Comparison of ENCODE assay signal across 11 cellular contexts in the genomic region with DNA sequence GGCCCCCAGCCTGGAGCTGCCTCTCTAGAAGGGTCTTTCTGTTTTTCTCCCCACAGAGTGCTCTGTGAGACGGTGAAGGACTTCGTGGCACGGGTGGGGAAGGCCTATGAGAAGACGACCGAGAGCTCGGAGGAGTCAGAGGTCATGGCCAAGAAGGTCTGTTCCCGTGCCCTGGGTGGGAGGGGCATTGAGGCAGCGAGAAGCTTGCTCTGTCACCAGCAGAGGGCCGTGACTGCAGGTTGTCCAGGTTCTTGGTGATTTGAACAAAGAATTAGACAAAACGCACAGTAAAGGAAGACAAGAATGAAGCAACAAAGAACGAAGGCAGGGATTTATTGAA.
DNase-seq lines count a peak whose midpoint lies in the region; ATAC-seq and TF ChIP-seq lines count a peak whose summit lies in the region.
"Had no signal": no experiment of that assay in that cellular context is flagged by ENCODE, and none has a peak within 500 bp of the region (broad histone marks: within the 10 kb centered on the region; RNA-seq: fewer than 3 reads in every experiment).

No MANE protein-coding gene starts in this region.

- no peaks in the 10 kb centered on the region for H3K9me2 ChIP-seq in OCI-LY1 (ENCODE audit: low read depth, low read length)

- H3K9me3 ChIP-seq in cardiac muscle cell (ENCODE audit: low read depth) (no peaks in the 10 kb centered on the region), OCI-LY1 (ENCODE audit: low read length) (no peaks in the 10 kb centered on the region), testis (no peaks in the 10 kb centered on the region)
- H3K9me3 ChIP-seq: left lung had no signal

- no peaks in the 10 kb centered on the region for H4K20me1 ChIP-seq in OCI-LY1 (ENCODE audit: insufficient read depth, low read length)

- no peaks in the 10 kb centered on the region for H3K9me3 Mint-ChIP-seq in activated T-cell treated with anti-CD3 and anti-CD28 coated beads, Interleukin-2, amount 50 U/mL, for 4 hours
- H3K9me3 Mint-ChIP-seq: dendritic cell treated with granulocyte-macrophage colony-stimulating factor and Interleukin-4, amounts not matched to agents 40 ng/mL and 50 ng/mL, for 4 days had no signal

- no peak overlapping the region for H3K4me3 ChIP-seq in cardiac muscle cell
- no peak overlapping the region for H3K4me3 ChIP-seq in OCI-LY1 (ENCODE audit: low read depth, low read length, poor library complexity, severe bottlenecking)
- no peak overlapping the region for H3K4me3 ChIP-seq in fibroblast of mammary gland (ENCODE audit: control insufficient read depth, low read depth, low read length)
- no peak overlapping the region for H3K4me3 ChIP-seq in testis
- H3K4me3 ChIP-seq: left lung had no signal

- H3K4me1 ChIP-seq in cardiac muscle cell (ENCODE audit: low read depth): no peaks in the 10 kb centered on the region
- peaks cover 4% of the 10 kb centered on the region for H3K4me1 ChIP-seq in OCI-LY1 (ENCODE audit: insufficient read depth, low read length, severe bottlenecking)
- H3K4me1 ChIP-seq in testis: peaks cover 14% of the 10 kb centered on the region
- H3K4me1 ChIP-seq: left lung had no signal

- peak; percentile 10 to 26 for DNase-seq in cardiac muscle cell (ENCODE audit: low read depth in 1 of 2, low spot score in 1 of 2)
- DNase-seq in Right ventricle myocardium inferior (ENCODE audit: missing footprints): no peak
- DNase-seq in fibroblast of mammary gland (ENCODE audit: low read depth): no peak
- DNase-seq in testis: peak; percentile 61
- DNase-seq in SW 1271 (lab: John Stamatoyannopoulos, UW): no peak
- DNase-seq in NCI-H510A (lab: John Stamatoyannopoulos, UW): no peak
- no peak for DNase-seq in activated T-cell treated with anti-CD3 and anti-CD28 coated beads, Interleukin-2, amount 50 U/mL, for 4 hours
- DNase-seq: activated CD4-positive, alpha-beta T cell treated with anti-CD3 and anti-CD28 coated beads, Interleukin-2, amount 50 U/mL, for 4 hours had no signal

- ATAC-seq in Right ventricle myocardium inferior: no peak
- no peak for ATAC-seq in activated T-cell treated with anti-CD3 and anti-CD28 coated beads, Interleukin-2, amount 50 U/mL, for 4 hours

- peaks cover 28% of the 10 kb centered on the region for H3K36me3 Mint-ChIP-seq in activated T-cell treated with anti-CD3 and anti-CD28 coated beads, Interleukin-2, amount 50 U/mL, for 4 hours (ENCODE audit: insufficient read depth)

- H3K27me3 Mint-ChIP-seq in activated T-cell treated with anti-CD3 and anti-CD28 coated beads, Interleukin-2, amount 50 U/mL, for 4 hours (ENCODE audit: low read depth): no peaks in the 10 kb centered on the region
- H3K27me3 Mint-ChIP-seq: dendritic cell treated with granulocyte-macrophage colony-stimulating factor and Interleukin-4, amounts not matched to agents 40 ng/mL and 50 ng/mL, for 4 days had no signal

- H2AFZ ChIP-seq in OCI-LY1 (ENCODE audit: low read length): no peak overlapping the region

- no peak for TF ChIP-seq POLR2A in testis (IDR thresholded peaks at IDR 0.05)

- peaks cover 4% of the 10 kb centered on the region for H3K4me1 Mint-ChIP-seq in activated T-cell treated with anti-CD3 and anti-CD28 coated beads, Interleukin-2, amount 50 U/mL, for 4 hours (ENCODE audit: low read depth)

- 41 to 45% methylated on average over 11 of the region's 11 CpGs for WGBS in testis, 2 donors

- H3F3A ChIP-seq in OCI-LY1 (ENCODE audit: insufficient read depth, low read length): no peaks in the 10 kb centered on the region

- H3K79me2 ChIP-seq in OCI-LY1 (ENCODE audit: insufficient read depth, low read length): no peaks in the 10 kb centered on the region

- peak; percentile 23 for TF ChIP-seq CTCF in cardiac muscle cell (IDR thresholded peaks at IDR 0.05; ENCODE audit: low read depth, low read length)
- peak; percentile 51 for TF ChIP-seq CTCF in OCI-LY1 (IDR thresholded peaks at IDR 0.05; ENCODE audit: low read length)
- TF ChIP-seq CTCF in fibroblast of mammary gland (conservative IDR thresholded peaks at IDR 0.05; ENCODE audit: control insufficient read depth, insufficient read depth, low read depth, low read length): peak; percentile 5
- peak in 1 of 3 experiments; percentile 33 for TF ChIP-seq CTCF in testis (IDR thresholded peaks at IDR 0.05)

- peaks cover 16% of the 10 kb centered on the region for H3K36me3 ChIP-seq in cardiac muscle cell
- peaks cover 9% of the 10 kb centered on the region; the same call in 1 of the 2 replicates for H3K36me3 ChIP-seq in OCI-LY1 (ENCODE audit: insufficient read depth, low read length)
- H3K36me3 ChIP-seq in testis (ENCODE audit: low read depth, missing control alignments): no peaks in the 10 kb centered on the region

- intact Hi-C loops in Right ventricle myocardium inferior (cut with DNase I): no loop called here
- intact Hi-C loops in testis (cut with DNase I; ENCODE audit: low total_unique reads): no loop called here

- H3K27me3 ChIP-seq in cardiac muscle cell: no peaks in the 10 kb centered on the region
- H3K27me3 ChIP-seq in OCI-LY1 (ENCODE audit: insufficient read depth, low read length): no peaks in the 10 kb centered on the region
- no peaks in the 10 kb centered on the region for H3K27me3 ChIP-seq in testis
- H3K27me3 ChIP-seq: left lung had no signal

- no peak overlapping the region for H3K4me3 Mint-ChIP-seq in activated T-cell treated with anti-CD3 and anti-CD28 coated beads, Interleukin-2, amount 50 U/mL, for 4 hours
- H3K4me3 Mint-ChIP-seq: dendritic cell treated with granulocyte-macrophage colony-stimulating factor and Interleukin-4, amounts not matched to agents 40 ng/mL and 50 ng/mL, for 4 days had no signal

- no peak overlapping the region for H3K4me2 ChIP-seq in OCI-LY1 (ENCODE audit: low read length)

- no peak overlapping the region for H3K9ac ChIP-seq in OCI-LY1 (ENCODE audit: low read length)

- H3K27ac ChIP-seq in cardiac muscle cell: no peak overlapping the region
- no peak overlapping the region for H3K27ac ChIP-seq in OCI-LY1 (ENCODE audit: low read depth, low read length, poor library complexity, severe bottlenecking)
- H3K27ac ChIP-seq in testis: peak overlapping the region; percentile 42 to 66
- H3K27ac ChIP-seq: left lung had no signal

Comparison
In these comparisons a context has a peak if more than half of its experiments do, and no peak if none do; other contexts are left out.
1. DNase-seq: peak in cardiac muscle cell (2 of 2) and testis (single experiment); none in Right ventricle myocardium inferior (single experiment), fibroblast of mammary gland (single experiment), SW 1271 (0 of 2), NCI-H510A (single experiment) and activated T-cell treated with anti-CD3 and anti-CD28 coated beads, Interleukin-2, amount 50 U/mL, for 4 hours (single experiment).
2. H3K27ac ChIP-seq: peak in testis (2 of 2); none in cardiac muscle cell (single experiment) and OCI-LY1 (single experiment).